In the genomic region with DNA sequence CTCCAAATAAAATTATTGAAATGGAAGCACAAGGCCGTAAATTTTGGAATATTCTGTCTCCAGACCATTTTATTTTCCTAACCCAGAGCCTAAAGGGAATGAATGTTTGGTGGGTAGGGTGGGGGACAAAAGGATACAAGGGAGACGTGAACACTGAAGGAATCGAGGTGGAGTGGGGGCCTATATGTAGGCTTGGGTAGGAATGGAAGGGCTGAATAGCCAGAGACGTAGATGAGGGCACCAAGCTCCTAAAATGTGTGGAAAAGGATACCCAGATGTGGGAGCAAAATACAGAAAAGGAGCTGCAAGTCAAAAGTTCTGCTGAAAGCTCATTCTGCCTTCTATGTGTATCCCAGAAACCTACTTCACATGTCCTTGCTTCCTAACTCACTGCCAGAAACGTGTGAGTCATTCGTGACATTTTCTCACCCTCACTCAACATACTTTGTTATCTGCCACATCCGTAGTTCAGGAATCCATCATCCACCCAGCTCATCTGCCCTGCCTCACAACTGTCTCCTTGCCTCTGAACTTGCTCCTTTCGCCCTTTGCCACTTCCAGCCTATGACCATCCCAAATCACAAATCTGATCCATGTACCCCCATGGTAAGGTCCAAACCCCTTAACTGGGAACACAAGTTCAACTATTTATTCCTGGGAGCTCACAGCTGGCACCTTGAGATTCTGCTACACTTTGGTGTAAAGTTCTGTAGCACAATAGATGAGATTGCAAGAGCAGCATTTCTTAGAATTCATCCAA, we compare ENCODE assay signal across 11 cellular contexts.
A peak's percentile ranks its signal among the peaks of the same experiment; 100 is the strongest.
DNase-seq lines count a peak whose midpoint lies in the region; ATAC-seq, FAIRE-seq and TF ChIP-seq lines count a peak whose summit lies in the region.
"Had no signal": no experiment of that assay in that cellular context is flagged by ENCODE, and none has a peak within 500 bp of the region (broad histone marks: within the 10 kb centered on the region; RNA-seq: fewer than 3 reads in every experiment).

No MANE protein-coding gene starts in this region.

- H3K27me3 Mint-ChIP-seq in astrocyte (ENCODE audit: low read depth, unreplicated experiment), result no peaks in the 10 kb centered on the region
- H3K27me3 Mint-ChIP-seq: T-helper 17 cell had no signal

- RAD21 ChIA-PET in HCT116 (lab: Charles Lee; ENCODE audit: low non-redundant PET in 1 of 2, low total read pairs in 2 of 2, uncharacterized antibody in 2 of 2, unreplicated experiment in 2 of 2), result no interaction called here

- H3K4me3 ChIP-seq in HCT116 (replicated peaks in 1 of 2; ENCODE audit: low read depth in 1 of 2, low read length in 2 of 2) (peak overlapping the region in 1 of 2 experiments; percentile 13; a peak in 1 of 4 replicates), astrocyte (ENCODE audit: insufficient read depth, low read depth, low read length) (no peak overlapping the region), right atrium auricular region (no peak overlapping the region), upper lobe of left lung (no peak overlapping the region)
- H3K4me3 ChIP-seq: cardiac muscle cell had no signal

- peaks cover 21% of the 10 kb centered on the region for H3K4me1 Mint-ChIP-seq in astrocyte (ENCODE audit: low read depth, unreplicated experiment)

- H3K36me3 ChIP-seq in HCT116 (ENCODE audit: control insufficient read depth in 1 of 2, insufficient read depth in 2 of 2, low read length in 2 of 2) (no peaks in the 10 kb centered on the region), astrocyte (ENCODE audit: insufficient read depth, low read length) (no peaks in the 10 kb centered on the region), right atrium auricular region (no peaks in the 10 kb centered on the region), upper lobe of left lung (no peaks in the 10 kb centered on the region)
- H3K36me3 ChIP-seq: cardiac muscle cell had no signal

- intact Hi-C loops in HCT116 (cut with micrococcal nuclease), result no loop called here

- CTCF ChIA-PET in HCT116 (lab: Charles Lee), result interaction anchor here (0.7 kb wide), 1 partner anchor 648 kb away, joined by 3 read pairs; no protein-coding TSS in a partner anchor

- no peak overlapping the region for H3K4me3 Mint-ChIP-seq in astrocyte (ENCODE audit: unreplicated experiment)
- H3K4me3 Mint-ChIP-seq: T-helper 17 cell had no signal

- no peak for TF ChIP-seq EP300 in upper lobe of left lung (IDR thresholded peaks at IDR 0.05)

- no TSS peak for BruUV-seq in HCT116 (replicated peaks; lab: Mats Ljungman, UMichigan)

- H3K9me3 ChIP-seq in HCT116 (ENCODE audit: control insufficient read depth in 1 of 2, insufficient read depth in 1 of 2, low read depth in 1 of 2, low read length in 2 of 2) (no peaks in the 10 kb centered on the region), astrocyte (ENCODE audit: insufficient read depth, low read depth, low read length) (no peaks in the 10 kb centered on the region), right atrium auricular region (no peaks in the 10 kb centered on the region), upper lobe of left lung (no peaks in the 10 kb centered on the region)

- TF ChIP-seq RAD21 in HCT116 (IDR thresholded peaks at IDR 0.05; ENCODE audit: low read depth), result no peak

- H3K36me3 Mint-ChIP-seq in astrocyte (ENCODE audit: low read depth, unreplicated experiment), result no peaks in the 10 kb centered on the region

- no peaks in the 10 kb centered on the region for H3K27me3 ChIP-seq in HCT116 (ENCODE audit: insufficient read depth, low read length)
- no peaks in the 10 kb centered on the region for H3K27me3 ChIP-seq in astrocyte (ENCODE audit: insufficient read depth, low read length)
- H3K27me3 ChIP-seq in right atrium auricular region, result no peaks in the 10 kb centered on the region
- H3K27me3 ChIP-seq in upper lobe of left lung, result no peaks in the 10 kb centered on the region
- H3K27me3 ChIP-seq: cardiac muscle cell had no signal

- H3K9me2 ChIP-seq in HCT116 (ENCODE audit: insufficient read depth), result no peaks in the 10 kb centered on the region

- POLR2A ChIA-PET in HCT116 (lab: Charles Lee), result interaction anchor here (0.6 kb wide), 1 partner anchor 573 kb away, joined by 3 read pairs; no protein-coding TSS in a partner anchor

- no peaks in the 10 kb centered on the region for H3K79me2 ChIP-seq in HCT116 (ENCODE audit: insufficient read depth, low read length)
- H3K79me2 ChIP-seq in astrocyte (ENCODE audit: insufficient read depth, low read length), result no peaks in the 10 kb centered on the region

- H3K4me1 ChIP-seq in HCT116 (ENCODE audit: control insufficient read depth in 1 of 2, insufficient read depth in 2 of 2, low read length in 2 of 2) (peaks cover 9 to 31% of the 10 kb centered on the region in 2 experiments), astrocyte (ENCODE audit: insufficient read depth, low read length) (peaks cover 10% of the 10 kb centered on the region), right atrium auricular region (peaks cover 0 to 15% of the 10 kb centered on the region in 2 donors), upper lobe of left lung (no peaks in the 10 kb centered on the region)

- no peak overlapping the region for H3K9ac ChIP-seq in HCT116 (ENCODE audit: low read length)
- H3K9ac ChIP-seq in astrocyte (ENCODE audit: low read length), result peak overlapping the region; percentile 44

- TF ChIP-seq POLR2A in HCT116 (IDR thresholded peaks at IDR 0.05; ENCODE audit: borderline replicate concordance, extremely low read depth, insufficient read depth, insufficient read length) (no peak), upper lobe of left lung (IDR thresholded peaks at IDR 0.05) (no peak)

- 72 to 77% methylated on average over 8 of the region's 8 CpGs for WGBS in upper lobe of left lung, 2 donors

- peak overlapping the region; percentile 94 for H3K27ac Mint-ChIP-seq in astrocyte (ENCODE audit: unreplicated experiment)
- H3K27ac Mint-ChIP-seq: T-helper 17 cell had no signal

- H4K20me1 ChIP-seq in HCT116 (ENCODE audit: insufficient read depth) (no peaks in the 10 kb centered on the region), astrocyte (ENCODE audit: insufficient read depth, low read length) (no peaks in the 10 kb centered on the region)

- H3K27ac ChIP-seq in HCT116 (ENCODE audit: low read depth, low read length) (no peak overlapping the region), astrocyte (ENCODE audit: low read depth, low read length) (peak overlapping the region; percentile 58), right atrium auricular region (peak overlapping the region; percentile 26 to 58), upper lobe of left lung (no peak overlapping the region)
- H3K27ac ChIP-seq: cardiac muscle cell had no signal

- ATAC-seq in HCT116 (peak; percentile 83), upper lobe of left lung (ENCODE audit: low FRiP score in 2 of 2) (peak; percentile 37 to 72), GM21381 (IDR thresholded peaks at IDR 0.05; ENCODE audit: unreplicated experiment) (no peak), GM19395 (IDR thresholded peaks at IDR 0.05; ENCODE audit: unreplicated experiment) (no peak)
- ATAC-seq: T-helper 17 cell had no signal

- peak overlapping the region; percentile 60 for H3K4me2 ChIP-seq in HCT116 (ENCODE audit: low read length)
- H3K4me2 ChIP-seq in astrocyte (ENCODE audit: low read length), result peak overlapping the region; percentile 54

- no peak overlapping the region for H2AFZ ChIP-seq in HCT116 (ENCODE audit: low read depth, low read length, poor library complexity, severe bottlenecking)
- H2AFZ ChIP-seq in astrocyte (ENCODE audit: low read depth, low read length), result no peak overlapping the region

- peak; percentile 99 for FAIRE-seq in astrocyte (lab: Jason Lieb, UNC)
- FAIRE-seq in GM19239 (lab: Jason Lieb, UNC), result no peak

- H3K9me3 Mint-ChIP-seq in astrocyte (ENCODE audit: unreplicated experiment), result peaks cover 2% of the 10 kb centered on the region

- peak; percentile 28 for DNase-seq in HCT116 (ENCODE audit: low read depth, low spot score)
- DNase-seq in astrocyte (ENCODE audit: low read depth), result peak; percentile 92
- DNase-seq in right atrium auricular region (ENCODE audit: low spot score), result no peak
- DNase-seq in upper lobe of left lung, result no peak
- DNase-seq in GM19239 (ENCODE audit: insufficient read length, low spot score), result no peak
- DNase-seq: activated CD8-positive, alpha-beta memory T cell treated with anti-CD3 and anti-CD28 coated beads, Interleukin-2, amount 50 U/mL, for 4 hours; NCI-H526; T-helper 17 cell had no signal

- TF ChIP-seq CTCF in HCT116 (IDR thresholded peaks at IDR 0.05 in 2 of 3, conservative IDR thresholded peaks at IDR 0.05 in 1 of 3; ENCODE audit: borderline replicate concordance in 1 of 3, insufficient read depth in 1 of 3, low read depth in 2 of 3, low read length in 2 of 3) (no peak), astrocyte (IDR thresholded peaks at IDR 0.05; ENCODE audit: insufficient read depth, low read depth, low read length) (no peak), right atrium auricular region (IDR thresholded peaks at IDR 0.05) (no peak), upper lobe of left lung (IDR thresholded peaks at IDR 0.05) (no peak)

TF ChIP-seq in HCT116, 20 proteins besides CTCF, POLR2A, EP300 and RAD21:
- no peak for TF ChIP-seq ZNF274 (IDR thresholded peaks at IDR 0.05; ENCODE audit: low read depth, low read length)
- TF ChIP-seq SP1 (IDR thresholded peaks at IDR 0.05; ENCODE audit: low read depth), result peak; percentile 74
- TF ChIP-seq EZH2 (IDR thresholded peaks at IDR 0.05), result no peak
- peak; percentile 72 for TF ChIP-seq FOSL1 (IDR thresholded peaks at IDR 0.05; ENCODE audit: low read depth)
- TF ChIP-seq, protein P1, sequence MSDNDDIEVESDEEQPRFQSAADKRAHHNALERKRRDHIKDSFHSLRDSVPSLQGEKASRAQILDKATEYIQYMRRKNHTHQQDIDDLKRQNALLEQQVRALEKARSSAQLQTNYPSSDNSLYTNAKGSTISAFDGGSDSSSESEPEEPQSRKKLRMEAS (IDR thresholded peaks at IDR 0.05), result peak; percentile 65
- TF ChIP-seq SIN3A (IDR thresholded peaks at IDR 0.05; ENCODE audit: low read depth), result peak; percentile 57; the same call in 1 of the 2 replicates
- TF ChIP-seq, protein P2, sequence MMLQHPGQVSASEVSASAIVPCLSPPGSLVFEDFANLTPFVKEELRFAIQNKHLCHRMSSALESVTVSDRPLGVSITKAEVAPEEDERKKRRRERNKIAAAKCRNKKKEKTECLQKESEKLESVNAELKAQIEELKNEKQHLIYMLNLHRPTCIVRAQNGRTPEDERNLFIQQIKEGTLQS (IDR thresholded peaks at IDR 0.05), result no peak
- TF ChIP-seq EZH2phosphoT487 (IDR thresholded peaks at IDR 0.05; ENCODE audit: borderline replicate concordance), result no peak
- TF ChIP-seq JUND (IDR thresholded peaks at IDR 0.05), result peak; percentile 54
- TF ChIP-seq YY1 (IDR thresholded peaks at IDR 0.05; ENCODE audit: extremely low read depth, insufficient replicate concordance, low read depth, low read length), result no peak
- peak; percentile 69 for TF ChIP-seq CBX3 (IDR thresholded peaks at IDR 0.05; ENCODE audit: low read depth)
TF ChIP-seq in HCT116: peak in this region for 6.

Comparison
In these comparisons a context has a peak if more than half of its experiments do, and no peak if none do; other contexts are left out.
1. ATAC-seq: peak in HCT116 (single experiment) and upper lobe of left lung (2 of 2); none in GM21381 (single experiment) and GM19395 (single experiment).
2. DNase-seq: peak in HCT116 (single experiment) and astrocyte (single experiment); none in right atrium auricular region (single experiment), upper lobe of left lung (0 of 2) and GM19239 (single experiment).
3. H3K27ac ChIP-seq: peak in astrocyte (single experiment) and right atrium auricular region (2 of 2); none in HCT116 (single experiment) and upper lobe of left lung (0 of 4).